In genomic region chr10:132593900-132594876, GRCh38 we compare ENCODE assay signal across 10 cellular contexts. TPM values are rescaled to one million over a fixed set of nuclear protein-coding genes. Genes with fewer than 3 reads are reported as not detected.
A peak's percentile ranks its signal among the peaks of the same experiment; 100 is the strongest.
DNase-seq lines count a peak whose midpoint lies in the region; ATAC-seq, FAIRE-seq and TF ChIP-seq lines count a peak whose summit lies in the region.
"Had no signal": no experiment of that assay in that cellular context is flagged by ENCODE, and none has a peak within 500 bp of the region (broad histone marks: within the 10 kb centered on the region; RNA-seq: fewer than 3 reads in every experiment).

No MANE protein-coding gene starts in this region.

- FAIRE-seq in H1 (lab: Jason Lieb, UNC) = no peak

- no peak overlapping the region for H3K4me3 ChIP-seq in CD8-positive, alpha-beta T cell (ENCODE audit: low read depth, low read length)
- H3K4me3 ChIP-seq in H1 (ENCODE audit: extremely low read depth in 1 of 4, insufficient read depth in 2 of 4, low read depth in 3 of 4, low read length in 4 of 4) = no peak overlapping the region

- H3K27me3 ChIP-seq in CD8-positive, alpha-beta T cell (ENCODE audit: insufficient read depth, low read length) = no peaks in the 10 kb centered on the region
- H3K27me3 ChIP-seq in H1 (replicated peaks in 1 of 4; ENCODE audit: control insufficient read depth in 3 of 4, extremely low read depth in 1 of 4, insufficient read depth in 3 of 4, low read length in 3 of 4) = no peaks in the 10 kb centered on the region; a peak in 2 of 7 replicates
- H3K27me3 ChIP-seq in foreskin keratinocyte = no peaks in the 10 kb centered on the region

- peak overlapping the region; percentile 69 for H4K91ac ChIP-seq in H1 (replicated peaks; ENCODE audit: insufficient read length, low read length)

- peaks cover 0 to 27% of the 10 kb centered on the region in 2 experiments for H4K20me1 ChIP-seq in H1 (replicated peaks in 1 of 2; ENCODE audit: control insufficient read depth in 1 of 2, insufficient read depth in 2 of 2, low read length in 2 of 2)

- no peak overlapping the region for H2AK5ac ChIP-seq in H1 (ENCODE audit: low read depth, low read length)

- H3K23me2 ChIP-seq in H1 (ENCODE audit: low read depth, low read length) = no peaks in the 10 kb centered on the region

- TF ChIP-seq EP300 in H1 (IDR thresholded peaks at IDR 0.05; ENCODE audit: borderline replicate concordance in 1 of 2, low read depth in 2 of 2, low read length in 2 of 2) = no peak

- H3K56ac ChIP-seq in H1 (replicated peaks; ENCODE audit: insufficient read length, low read depth, low read length) = no peak overlapping the region

- no peak overlapping the region for H2AFZ ChIP-seq in H1 (ENCODE audit: low read length)

- H3K27me3 Mint-ChIP-seq in CD8-positive, alpha-beta T cell (ENCODE audit: low read depth) = no peaks in the 10 kb centered on the region

- 86% methylated on average over 25 of the region's 25 CpGs; no CpG with 5 or more reads in 1 of the 2 experiments for WGBS in H1 (ENCODE audit: extremely low coverage in 1 of 2, insufficient coverage in 1 of 2, insufficient read length in 1 of 2, insufficient replicate concordance in 2 of 2, low coverage in 1 of 2, low lambda C conversion rate in 2 of 2, missing lambda C conversion rate in 1 of 2), 2 experiments

- H3K4me1 Mint-ChIP-seq in CD8-positive, alpha-beta T cell (ENCODE audit: low read depth) = peaks cover 67% of the 10 kb centered on the region

- DNase-seq in CD8-positive, alpha-beta T cell = no peak
- peak; percentile 53 for DNase-seq in GM19238 (ENCODE audit: insufficient read length, low spot score)
- DNase-seq in H1 (ENCODE audit: low read depth in 1 of 2, low spot score in 2 of 2) = no peak
- DNase-seq in foreskin keratinocyte = no peak
- DNase-seq in stimulated activated CD8-positive, alpha-beta memory T cell treated with anti-CD3 and anti-CD28 coated beads, Interleukin-4, amount 100 ng/mL, for 48 hours = no peak
- no peak for DNase-seq in DMS53 treated with DMSO at 0.1 percent for 48 hours (lab: John Stamatoyannopoulos, UW; ENCODE audit: unreplicated experiment)
- DNase-seq in glomerular visceral epithelial cell (ENCODE audit: extremely low spot score) = no peak
- DNase-seq: DMS53 had no signal

- TF ChIP-seq CTCF in CD8-positive, alpha-beta T cell (IDR thresholded peaks at IDR 0.05) = no peak
- TF ChIP-seq CTCF in H1 (IDR thresholded peaks at IDR 0.05; ENCODE audit: control extremely low read depth in 1 of 3, insufficient read depth in 1 of 3, low read depth in 1 of 3, low read length in 3 of 3) (no peak), foreskin keratinocyte (conservative IDR thresholded peaks at IDR 0.05) (no peak)

- H2BK12ac ChIP-seq in H1 (ENCODE audit: low read depth, low read length) = 0 out of 2 replicates have a peak overlapping the region, but pooled peaks have one; percentile 18

- no peak overlapping the region for H3K23ac ChIP-seq in H1 (ENCODE audit: insufficient read length)

- H3K9me3 ChIP-seq in CD8-positive, alpha-beta T cell (ENCODE audit: low read length) = no peaks in the 10 kb centered on the region
- H3K9me3 ChIP-seq in H1 (ENCODE audit: insufficient read depth in 2 of 2, low read depth in 1 of 2, low read length in 1 of 2) = peaks cover 4 to 9% of the 10 kb centered on the region in 2 experiments; a peak in 2 of 4 replicates

- no peak overlapping the region for H2BK120ac ChIP-seq in H1 (replicated peaks; ENCODE audit: low read depth, low read length)

- TF ChIP-seq POLR2A in H1 (IDR thresholded peaks at IDR 0.05; ENCODE audit: control extremely low read depth in 1 of 2, low read depth in 2 of 2, low read length in 2 of 2) = no peak

- CTCF ChIA-PET in CD8-positive, alpha-beta T cell (lab: Charles Lee) = no interaction called here
- CTCF ChIA-PET in H1 (lab: Charles Lee; ENCODE audit: partially characterized antibody) = interaction anchor here (2.6 kb wide), 1 partner anchor 135 kb away, joined by 12 read pairs; no protein-coding TSS in a partner anchor

- peak overlapping the region; percentile 5 for H3K4me3 Mint-ChIP-seq in CD8-positive, alpha-beta T cell

- H3K4me1 ChIP-seq in CD8-positive, alpha-beta T cell (ENCODE audit: insufficient read depth, low read length) = peaks cover 24% of the 10 kb centered on the region
- H3K4me1 ChIP-seq in H1 (replicated peaks in 1 of 4; ENCODE audit: control insufficient read depth in 3 of 4, insufficient read depth in 4 of 4, low read length in 3 of 4) (peaks cover 0 to 4% (median under 1%) of the 10 kb centered on the region in 4 experiments; a peak in 2 of 7 replicates), foreskin keratinocyte (peaks cover 4% of the 10 kb centered on the region)

- no peak overlapping the region for H2BK5ac ChIP-seq in H1 (ENCODE audit: low read depth, low read length)

- H3K36me3 Mint-ChIP-seq in CD8-positive, alpha-beta T cell = peaks cover 10% of the 10 kb centered on the region

- H3K9ac ChIP-seq in H1 (replicated peaks in 1 of 4; ENCODE audit: extremely low read depth in 1 of 4, low read depth in 3 of 4, low read length in 3 of 4) = no peak overlapping the region
- H3K9ac ChIP-seq: KMS-11 had no signal

- H3K4ac ChIP-seq in H1 (replicated peaks; ENCODE audit: insufficient read length, low read depth, low read length) = no peak overlapping the region

- H3K79me2 ChIP-seq in H1 (ENCODE audit: control insufficient read depth in 1 of 2, insufficient read depth in 2 of 2, low read length in 2 of 2) = peaks cover 0 to 12% of the 10 kb centered on the region in 2 experiments; a peak in 1 of 4 replicates

- peaks cover 5% of the 10 kb centered on the region for H3K9me3 Mint-ChIP-seq in CD8-positive, alpha-beta T cell

- H3K4me2 ChIP-seq in H1 (ENCODE audit: insufficient read depth in 1 of 2, low read depth in 2 of 2, low read length in 2 of 2) = no peak overlapping the region; a peak in 1 of 4 replicates
- H3K4me2 ChIP-seq: KMS-11 had no signal

- no peak for TF ChIP-seq RAD21 in H1 (IDR thresholded peaks at IDR 0.05 in 1 of 2, conservative IDR thresholded peaks at IDR 0.05 in 1 of 2; ENCODE audit: low read depth in 2 of 2, low read length in 2 of 2)

- intact Hi-C loops in CD8-positive, alpha-beta T cell (cut with DNase I, micrococcal nuclease) = no loop called here

- ATAC-seq in CD8-positive, alpha-beta T cell = peak; percentile 25
- ATAC-seq in HG03066 (IDR thresholded peaks at IDR 0.05; ENCODE audit: low read depth, unreplicated experiment) (peak; percentile 60), foreskin keratinocyte (no peak)

- H3K14ac ChIP-seq in H1 (ENCODE audit: insufficient read length) = no peak overlapping the region

- no peak overlapping the region for H2BK20ac ChIP-seq in H1 (ENCODE audit: low read length)

- no peak overlapping the region for H3K27ac Mint-ChIP-seq in CD8-positive, alpha-beta T cell

- H2BK15ac ChIP-seq in H1 (ENCODE audit: low read length) = no peak overlapping the region

- H3K27ac ChIP-seq in CD8-positive, alpha-beta T cell (ENCODE audit: low read depth, low read length) = no peak overlapping the region
- H3K27ac ChIP-seq in H1 (ENCODE audit: low read depth, low read length) (no peak overlapping the region), foreskin keratinocyte (no peak overlapping the region)
- H3K27ac ChIP-seq: KMS-11 had no signal

- H3K36me3 ChIP-seq in CD8-positive, alpha-beta T cell (ENCODE audit: insufficient read depth, low read length) = no peaks in the 10 kb centered on the region
- H3K36me3 ChIP-seq in H1 (ENCODE audit: control insufficient read depth in 2 of 4, insufficient read depth in 4 of 4, low read length in 3 of 4) = no peaks in the 10 kb centered on the region

- peaks cover 17% of the 10 kb centered on the region for H3K79me1 ChIP-seq in H1 (ENCODE audit: low read depth, low read length)

- no peak overlapping the region; the same call in 1 of the 2 replicates for H3K18ac ChIP-seq in H1 (ENCODE audit: extremely low read depth, low read length)

- H4K5ac ChIP-seq in H1 (ENCODE audit: insufficient read length, low read depth, low read length) = no peak overlapping the region

- POLR2A ChIA-PET in CD8-positive, alpha-beta T cell (lab: Charles Lee) = no interaction called here
- POLR2A ChIA-PET in H1 (lab: Charles Lee; ENCODE audit: partially characterized antibody) = no interaction called here

- no peak overlapping the region; the same call in 1 of the 2 replicates for H4K8ac ChIP-seq in H1 (ENCODE audit: extremely low read depth, insufficient read depth, low read length)

TF ChIP-seq in H1, 55 proteins besides CTCF, POLR2A, EP300 and RAD21 (continues in another document):
- TF ChIP-seq SAP30 (IDR thresholded peaks at IDR 0.05; ENCODE audit: insufficient read depth, insufficient replicate concordance, low read length) (no peak), TBP (IDR thresholded peaks at IDR 0.05; ENCODE audit: low read depth, low read length) (no peak), CTBP2 (IDR thresholded peaks at IDR 0.05; ENCODE audit: borderline replicate concordance, insufficient read depth, insufficient read length, low read length) (no peak), RFX5 (IDR thresholded peaks at IDR 0.05; ENCODE audit: borderline replicate concordance, low read depth, low read length) (no peak), KDM1A (IDR thresholded peaks at IDR 0.05; ENCODE audit: borderline replicate concordance, low read length) (no peak), FOSL1 (IDR thresholded peaks at IDR 0.05; ENCODE audit: insufficient read depth, low read depth, low read length) (no peak), BACH1 (IDR thresholded peaks at IDR 0.05; ENCODE audit: low read length) (no peak), TAF1 (IDR thresholded peaks at IDR 0.05; ENCODE audit: low read depth, low read length) (no peak), MAX (IDR thresholded peaks at IDR 0.05) (no peak), GABPA (IDR thresholded peaks at IDR 0.05; ENCODE audit: borderline replicate concordance, insufficient read depth, low read length) (no peak), TCF12 (IDR thresholded peaks at IDR 0.05; ENCODE audit: low read depth, low read length) (no peak), NANOG (IDR thresholded peaks at IDR 0.05; ENCODE audit: insufficient read depth, low read depth, low read length, poor library complexity, severe bottlenecking) (no peak)

RNA-seq across cellular contexts. Expression of gene INPP5A, which starts 56.6 kb away (rescaled TPM):
- total RNA-seq in CD8-positive, alpha-beta T cell = 10 to 100 TPM; 16.9 to 19.4 TPM
- 25.5 and 27.5 TPM in 2 replicates for total RNA-seq in H1 (2021; fragmentation: NEBNext Ultra II Directional; extraction: Animal tissue kit (Norgen Biotek cat#: 25700))
- polyA plus RNA-seq in H1 (2011; rRNA removed) (16.8 and 19.7 TPM in 2 replicates), foreskin keratinocyte (8.8 and 10.6 TPM in 2 replicates)
- 15.9 TPM for polyA plus RNA-seq in H1 (2011; cell fraction: cytosol; rRNA removed)
- polyA plus RNA-seq in H1 (2011; cell fraction: nucleus; rRNA removed) = 12.0 TPM
- 16.0 to 19.8 TPM (median 18.0 TPM) in 4 replicates for polyA plus RNA-seq in H1 (2012, experiment 1 of 2)
- 19.3 TPM for polyA plus RNA-seq in H1 (2012, experiment 2 of 2)
- polyA plus RNA-seq in H1 (2013, experiment 1 of 2) = 15.4 TPM
- 14.7 TPM for polyA plus RNA-seq in H1 (2013, experiment 2 of 2)
- 21.6 and 22.1 TPM in 2 replicates for polyA minus RNA-seq in H1 (2011; rRNA and poly(A)+ RNA removed)
- polyA minus RNA-seq in H1 (2011; cell fraction: cytosol; rRNA and poly(A)+ RNA removed) = 12.3 TPM
- polyA minus RNA-seq in H1 (2011; cell fraction: nucleus; rRNA and poly(A)+ RNA removed) = 12.1 TPM
- total RNA-seq in foreskin keratinocyte = 16.2 and 16.7 TPM in 2 replicates
